Comparison of ENCODE assay signal across 1 cellular context in the genomic region with DNA sequence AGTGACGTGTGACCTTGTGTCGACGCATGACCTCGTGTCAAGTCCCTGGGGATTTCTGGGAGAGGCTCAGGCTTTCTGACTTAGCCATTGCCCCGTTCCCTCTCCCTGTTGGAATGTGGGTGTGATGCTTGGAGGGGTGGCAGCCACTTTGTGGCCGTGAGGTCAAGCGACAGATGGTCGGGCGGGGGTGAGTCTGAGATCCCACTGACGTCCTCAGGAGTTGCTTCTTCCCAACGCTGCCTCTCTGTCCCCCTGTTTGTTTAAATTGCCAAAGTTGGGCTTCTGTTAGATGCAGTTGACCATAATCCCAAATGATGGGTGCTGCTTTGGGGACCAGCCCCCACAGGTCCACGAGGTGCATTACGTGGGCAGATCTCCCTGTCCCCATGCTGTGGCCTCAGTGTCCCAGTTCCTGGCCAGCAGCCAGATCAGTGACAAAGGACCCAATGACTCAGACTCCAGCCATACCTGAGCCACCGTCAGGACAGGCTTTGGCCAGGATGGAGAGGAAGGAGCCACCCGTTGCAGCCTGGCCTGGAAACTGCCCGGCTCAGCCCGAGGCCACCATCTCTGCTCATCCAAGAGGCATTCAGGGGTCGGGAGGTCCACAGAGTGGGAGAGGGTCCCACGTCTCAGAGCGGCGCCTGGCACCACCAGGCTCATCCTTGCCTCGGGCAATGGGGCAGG.
TF ChIP-seq lines count a peak whose summit lies in the region.

No MANE protein-coding gene starts in this region.

TF ChIP-seq in H1, 55 proteins besides CTCF, POLR2A, EP300 and RAD21:
- TF ChIP-seq SP1 (IDR thresholded peaks at IDR 0.05; ENCODE audit: low read depth, low read length) (no peak), KDM1A (IDR thresholded peaks at IDR 0.05; ENCODE audit: borderline replicate concordance, low read length) (0 out of 2 replicates have a peak, but pooled peaks have one; percentile 23), TCF12 (IDR thresholded peaks at IDR 0.05; ENCODE audit: low read depth, low read length) (no peak), RBBP5 (IDR thresholded peaks at IDR 0.05; ENCODE audit: borderline replicate concordance, low read depth, low read length) (no peak)
TF ChIP-seq in H1: peak in this region for 1.
